In the genomic region with DNA sequence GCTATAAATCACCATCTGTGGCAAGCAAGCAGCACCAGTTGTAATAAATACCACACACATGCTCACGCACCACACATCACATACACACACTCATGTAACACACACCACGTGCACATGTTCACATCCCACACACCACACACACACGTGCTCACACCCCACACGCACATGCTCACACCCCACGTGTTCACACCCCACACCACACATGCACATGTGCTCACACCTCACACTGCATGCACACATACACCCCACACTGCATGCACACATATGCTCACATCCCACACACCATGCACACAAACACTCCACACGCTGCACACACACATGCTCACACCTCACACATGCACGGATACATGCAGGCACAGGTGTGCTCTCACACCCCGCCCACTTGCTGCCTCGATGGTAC, we compare ENCODE assay signal across 28 cellular contexts. TPM values are rescaled to one million over a fixed set of nuclear protein-coding genes. Genes with fewer than 3 reads are reported as not detected.
DNase-seq lines count a peak whose midpoint lies in the region; ATAC-seq, FAIRE-seq and TF ChIP-seq lines count a peak whose summit lies in the region.
"Had no signal": no experiment of that assay in that cellular context is flagged by ENCODE, and none has a peak within 500 bp of the region (broad histone marks: within the 10 kb centered on the region; RNA-seq: fewer than 3 reads in every experiment).

No MANE protein-coding gene starts in this region.

- TF ChIP-seq POLR2A in endothelial cell of umbilical vein (IDR thresholded peaks at IDR 0.05; ENCODE audit: low read depth, low read length), result no peak

- peak overlapping the region; percentile 1 for H3K27ac Mint-ChIP-seq in activated naive CD4-positive, alpha-beta T cell treated with anti-CD3 and anti-CD28 coated beads, Interleukin-2, amount 10 ng/mL, durations not matched to agents 7 days and 5 days
- H3K27ac Mint-ChIP-seq in type B pancreatic cell, result peak overlapping the region; percentile 9
- H3K27ac Mint-ChIP-seq: activated CD4-positive, alpha-beta memory T cell treated with anti-CD3 and anti-CD28 coated beads, Interleukin-2, amount 10 ng/mL, durations not matched to agents 7 days and 5 days; activated T-helper 2 cell treated with anti-CD3 and anti-CD28 coated beads, Interferon-gamma antibody, Interleukin-2, Interleukin-4, amounts not matched to agents 10 μg/mL and 5 μg/mL and 100 μg/mL, durations not matched to agents 14 hours and 24 hours and 36 hours; CD4-positive, alpha-beta T cell; T-helper 17 cell had no signal

- CTCF ChIA-PET in activated naive CD4-positive, alpha-beta T cell treated with anti-CD3 and anti-CD28 coated beads, Interleukin-2, amount 10 ng/mL, durations not matched to agents 7 days and 5 days (lab: Charles Lee), result no interaction called here
- CTCF ChIA-PET in endothelial cell of umbilical vein (lab: Charles Lee), result no interaction called here

- H3K27me3 ChIP-seq in endothelial cell of umbilical vein (ENCODE audit: control insufficient read depth in 2 of 2, insufficient read depth in 2 of 2, low read length in 2 of 2), result no peaks in the 10 kb centered on the region
- H3K27me3 ChIP-seq: esophagus squamous epithelium, foreskin keratinocyte, hepatocyte, right atrium auricular region, uterus had no signal

- H3K36me3 ChIP-seq in endothelial cell of umbilical vein (ENCODE audit: control insufficient read depth in 2 of 2, extremely low read depth in 1 of 2, insufficient read depth in 2 of 2, low read length in 2 of 2), result peaks cover 12 to 70% of the 10 kb centered on the region in 2 experiments
- H3K36me3 ChIP-seq: uterus had no signal

- H3K4me1 ChIP-seq in endothelial cell of umbilical vein (ENCODE audit: control insufficient read depth, extremely low read depth, insufficient read depth, low read length), result no peaks in the 10 kb centered on the region
- H3K4me1 ChIP-seq: esophagus squamous epithelium, foreskin keratinocyte, right atrium auricular region, uterus had no signal

- H3K9me1 ChIP-seq in endothelial cell of umbilical vein (replicated peaks; ENCODE audit: control insufficient read depth, extremely low read depth, insufficient read depth, low read length), result no peaks in the 10 kb centered on the region

- BruUV-seq in endothelial cell of umbilical vein (replicated peaks; lab: Mats Ljungman, UMichigan), result no TSS peak

- POLR2A ChIA-PET in endothelial cell of umbilical vein (lab: Charles Lee), result no interaction called here

- no peak for DNase-seq in activated naive CD4-positive, alpha-beta T cell treated with anti-CD3 and anti-CD28 coated beads, Interleukin-2, amount 10 ng/mL, durations not matched to agents 7 days and 5 days
- no peak for DNase-seq in activated naive CD4-positive, alpha-beta T cell treated with anti-CD3 and anti-CD28 coated beads, Interleukin-2, amount 50 U/mL, for 16 hours
- DNase-seq in endothelial cell of umbilical vein (ENCODE audit: low read depth, low spot score) (no peak), type B pancreatic cell (ENCODE audit: extremely low spot score, unreplicated experiment) (no peak), DMS79 treated with DMSO at 0.1 percent for 48 hours (lab: John Stamatoyannopoulos, UW) (no peak), T-helper 1 cell (no peak)
- DNase-seq: activated CD4-positive, alpha-beta memory T cell treated with anti-CD3 and anti-CD28 coated beads, Interleukin-2, amount 10 ng/mL, durations not matched to agents 7 days and 5 days; CD4-positive, alpha-beta T cell; esophagus squamous epithelium; foreskin keratinocyte; kidney glomerular epithelial cell; NCI-H2107; PC-9; SK-N-SH; stimulated activated CD4-positive, alpha-beta T cell treated with anti-CD3 and anti-CD28 coated beads, Interleukin-1b, Interleukin-23, amount 100 ng/mL, for 48 hours; stimulated activated naive CD8-positive, alpha-beta T cell treated with anti-CD3 and anti-CD28 coated beads, Interleukin-15, Interleukin-2, amounts not matched to agents 100 U/mL and 50 U/mL, for 24 hours; T-helper 17 cell; uterus had no signal

- H3K9me3 Mint-ChIP-seq in activated naive CD4-positive, alpha-beta T cell treated with anti-CD3 and anti-CD28 coated beads, Interleukin-2, amount 10 ng/mL, durations not matched to agents 7 days and 5 days, result no peaks in the 10 kb centered on the region
- H3K9me3 Mint-ChIP-seq in type B pancreatic cell, result no peaks in the 10 kb centered on the region
- H3K9me3 Mint-ChIP-seq: activated CD4-positive, alpha-beta memory T cell treated with anti-CD3 and anti-CD28 coated beads, Interleukin-2, amount 10 ng/mL, durations not matched to agents 7 days and 5 days; activated T-helper 2 cell treated with anti-CD3 and anti-CD28 coated beads, Interferon-gamma antibody, Interleukin-2, Interleukin-4, amounts not matched to agents 10 μg/mL and 5 μg/mL and 100 μg/mL, durations not matched to agents 14 hours and 24 hours and 36 hours; CD4-positive, alpha-beta T cell had no signal

- no peaks in the 10 kb centered on the region for H3K9me3 ChIP-seq in endothelial cell of umbilical vein (replicated peaks; ENCODE audit: control insufficient read depth, insufficient read depth, low read length)
- H3K9me3 ChIP-seq: esophagus squamous epithelium, right atrium auricular region, SK-N-SH, uterus had no signal

- TF ChIP-seq CTCF in endothelial cell of umbilical vein (IDR thresholded peaks at IDR 0.05; ENCODE audit: extremely low read depth in 1 of 2, insufficient read depth in 1 of 2, low read depth in 1 of 2, low read length in 2 of 2), result no peak
- no peak for TF ChIP-seq CTCF in type B pancreatic cell (conservative IDR thresholded peaks at IDR 0.05)

- no peak overlapping the region for H3K9ac ChIP-seq in endothelial cell of umbilical vein (replicated peaks; ENCODE audit: extremely low read depth, insufficient read depth, low read length)
- H3K9ac ChIP-seq: SK-N-SH had no signal

- H3K4me3 ChIP-seq in endothelial cell of umbilical vein (replicated peaks in 1 of 3; ENCODE audit: insufficient read depth in 1 of 3, low read depth in 1 of 3, low read length in 3 of 3), result no peak overlapping the region
- H3K4me3 ChIP-seq: esophagus squamous epithelium, hepatocyte, PC-9, right atrium auricular region, uterus had no signal

- H3K27me3 Mint-ChIP-seq in activated naive CD4-positive, alpha-beta T cell treated with anti-CD3 and anti-CD28 coated beads, Interleukin-2, amount 10 ng/mL, durations not matched to agents 7 days and 5 days, result no peaks in the 10 kb centered on the region
- H3K27me3 Mint-ChIP-seq in type B pancreatic cell, result no peaks in the 10 kb centered on the region
- H3K27me3 Mint-ChIP-seq: activated CD4-positive, alpha-beta memory T cell treated with anti-CD3 and anti-CD28 coated beads, Interleukin-2, amount 10 ng/mL, durations not matched to agents 7 days and 5 days; CD4-positive, alpha-beta T cell; T-helper 17 cell had no signal

- no peak overlapping the region for H3K4me3 Mint-ChIP-seq in activated naive CD4-positive, alpha-beta T cell treated with anti-CD3 and anti-CD28 coated beads, Interleukin-2, amount 10 ng/mL, durations not matched to agents 7 days and 5 days
- no peak overlapping the region for H3K4me3 Mint-ChIP-seq in type B pancreatic cell
- H3K4me3 Mint-ChIP-seq: activated CD4-positive, alpha-beta memory T cell treated with anti-CD3 and anti-CD28 coated beads, Interleukin-2, amount 10 ng/mL, durations not matched to agents 7 days and 5 days; CD4-positive, alpha-beta T cell; T-helper 17 cell had no signal

- peak overlapping the region; percentile 7 for H3K27ac ChIP-seq in angular gyrus (ENCODE audit: low read depth, low read length)
- H3K27ac ChIP-seq in endothelial cell of umbilical vein (ENCODE audit: insufficient read depth, low read depth, low read length), result no peak overlapping the region
- H3K27ac ChIP-seq: esophagus squamous epithelium, foreskin keratinocyte, hepatocyte, PC-9, right atrium auricular region, uterus had no signal

- intact Hi-C loops in endothelial cell of umbilical vein (cut with micrococcal nuclease), result no loop called here

- H2AFZ ChIP-seq in endothelial cell of umbilical vein (ENCODE audit: low read depth, low read length), result no peak overlapping the region
- H2AFZ ChIP-seq: hepatocyte, PC-9 had no signal

- peaks cover 4% of the 10 kb centered on the region for H3K79me2 ChIP-seq in endothelial cell of umbilical vein (ENCODE audit: control insufficient read depth, insufficient read depth, low read length)
- H3K79me2 ChIP-seq: hepatocyte had no signal

- no peak for ATAC-seq in HG02885 (IDR thresholded peaks at IDR 0.05; ENCODE audit: poor library complexity, unreplicated experiment)
- ATAC-seq: foreskin keratinocyte; stimulated activated naive CD8-positive, alpha-beta T cell treated with anti-CD3 and anti-CD28 coated beads, Interleukin-15, Interleukin-2, amounts not matched to agents 100 U/mL and 50 U/mL, for 24 hours; T-helper 17 cell had no signal

- peaks cover 57% of the 10 kb centered on the region for H3K36me3 Mint-ChIP-seq in activated naive CD4-positive, alpha-beta T cell treated with anti-CD3 and anti-CD28 coated beads, Interleukin-2, amount 10 ng/mL, durations not matched to agents 7 days and 5 days
- H3K36me3 Mint-ChIP-seq in type B pancreatic cell, result peaks cover 35% of the 10 kb centered on the region

- dilution Hi-C loops in endothelial cell of umbilical vein (cut with MboI; ENCODE audit: extremely low pct_ligation_motif_present, low sequenced_read_pairs), result no loop called here

- FAIRE-seq in endothelial cell of umbilical vein (lab: Jason Lieb, UNC), result no peak
- FAIRE-seq: A204.1, D721Med, GM18507, H54, TTC549 had no signal

- no peaks in the 10 kb centered on the region for H3K4me1 Mint-ChIP-seq in activated naive CD4-positive, alpha-beta T cell treated with anti-CD3 and anti-CD28 coated beads, Interleukin-2, amount 10 ng/mL, durations not matched to agents 7 days and 5 days
- H3K4me1 Mint-ChIP-seq in type B pancreatic cell (ENCODE audit: unreplicated experiment), result no peaks in the 10 kb centered on the region
- H3K4me1 Mint-ChIP-seq: activated CD4-positive, alpha-beta memory T cell treated with anti-CD3 and anti-CD28 coated beads, Interleukin-2, amount 10 ng/mL, durations not matched to agents 7 days and 5 days had no signal

- H4K20me1 ChIP-seq in endothelial cell of umbilical vein (replicated peaks; ENCODE audit: control insufficient read depth, extremely low read depth, insufficient read depth, low read length), result no peaks in the 10 kb centered on the region

- H3K4me2 ChIP-seq in endothelial cell of umbilical vein (ENCODE audit: insufficient read depth, low read length), result no peak overlapping the region
- H3K4me2 ChIP-seq: hepatocyte, PC-9, SK-N-SH had no signal

RNA-seq across cellular contexts. Expression of gene ANKLE2, which starts 22.9 kb away (rescaled TPM):
- total RNA-seq in endothelial cell of umbilical vein (96.2 and 112 TPM in 2 replicates), type B pancreatic cell (ENCODE audit: low replicate concordance) (65.1 and 75.9 TPM in 2 replicates)
- polyA plus RNA-seq in endothelial cell of umbilical vein, result 72.9 and 75.8 TPM in 2 replicates
- 74.0 and 88.0 TPM in 2 replicates for polyA plus RNA-seq in endothelial cell of umbilical vein (2011; cell fraction: cytosol; rRNA removed)
- polyA plus RNA-seq in endothelial cell of umbilical vein (2011; cell fraction: nucleus; rRNA removed), result 493 and 502 TPM in 2 replicates
- polyA plus RNA-seq in endothelial cell of umbilical vein (2012), result 86.4 and 87.6 TPM in 2 replicates
- polyA minus RNA-seq in endothelial cell of umbilical vein, result 300 and 319 TPM in 2 replicates
- polyA minus RNA-seq in endothelial cell of umbilical vein (2011; cell fraction: cytosol; rRNA and poly(A)+ RNA removed), result 79.0 TPM
- polyA minus RNA-seq in endothelial cell of umbilical vein (2011; cell fraction: nucleus; rRNA and poly(A)+ RNA removed), result 164 and 238 TPM in 2 replicates

RNA-seq across cellular contexts. Expression of gene GOLGA3, which starts 44.1 kb away (rescaled TPM):
- total RNA-seq in endothelial cell of umbilical vein (83.4 and 86.0 TPM in 2 replicates), type B pancreatic cell (ENCODE audit: low replicate concordance) (62.0 and 81.5 TPM in 2 replicates)
- polyA plus RNA-seq in endothelial cell of umbilical vein, result 15.9 and 18.4 TPM in 2 replicates
- 19.8 and 24.4 TPM in 2 replicates for polyA plus RNA-seq in endothelial cell of umbilical vein (2011; cell fraction: cytosol; rRNA removed)
- polyA plus RNA-seq in endothelial cell of umbilical vein (2011; cell fraction: nucleus; rRNA removed), result 47.2 and 73.7 TPM in 2 replicates
- polyA plus RNA-seq in endothelial cell of umbilical vein (2012), result 22.1 and 26.9 TPM in 2 replicates
- 72.3 and 76.8 TPM in 2 replicates for polyA minus RNA-seq in endothelial cell of umbilical vein
- 27.2 TPM for polyA minus RNA-seq in endothelial cell of umbilical vein (2011; cell fraction: cytosol; rRNA and poly(A)+ RNA removed)
- 44.8 and 58.4 TPM in 2 replicates for polyA minus RNA-seq in endothelial cell of umbilical vein (2011; cell fraction: nucleus; rRNA and poly(A)+ RNA removed)
